In the genomic region with DNA sequence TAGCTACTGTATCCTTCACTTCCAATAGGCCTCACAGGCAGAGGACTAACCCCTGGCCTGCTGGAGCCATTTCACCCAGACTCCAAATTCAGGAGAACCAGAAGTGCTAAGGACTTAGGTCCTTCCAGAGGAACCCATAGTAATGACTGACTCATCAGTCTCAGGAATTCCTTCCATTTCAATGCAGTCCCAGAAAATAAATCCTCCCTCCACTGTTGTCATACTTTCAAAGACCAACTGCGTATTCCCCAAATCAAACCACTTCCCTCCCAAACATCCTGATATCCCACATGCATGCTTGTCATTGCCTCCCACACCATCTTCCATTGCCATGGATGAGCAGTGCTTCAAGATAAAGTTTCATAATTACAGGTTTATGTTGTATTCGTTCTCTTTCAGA, we compare ENCODE assay signal across 14 cellular contexts. TPM values are rescaled to one million over a fixed set of nuclear protein-coding genes. Genes with fewer than 3 reads are reported as not detected.
A peak's percentile ranks its signal among the peaks of the same experiment; 100 is the strongest.
DNase-seq lines count a peak whose midpoint lies in the region; ATAC-seq and TF ChIP-seq lines count a peak whose summit lies in the region.
"Had no signal": no experiment of that assay in that cellular context is flagged by ENCODE, and none has a peak within 500 bp of the region (broad histone marks: within the 10 kb centered on the region; RNA-seq: fewer than 3 reads in every experiment).

No MANE protein-coding gene starts in this region.

- in situ Hi-C loops in G401 (cut with HindIII; ENCODE audit: low sequenced_read_pairs) = no loop called here

- ATAC-seq in left lung (peak; percentile 34), HG03280 (IDR thresholded peaks at IDR 0.05; ENCODE audit: unreplicated experiment) (no peak)
- ATAC-seq: naive thymus-derived CD8-positive, alpha-beta T cell; right cardiac atrium had no signal

- no peak for TF ChIP-seq CTCF in cardiac fibroblast (IDR thresholded peaks at IDR 0.05; ENCODE audit: low read depth, low read length)
- no peak for TF ChIP-seq CTCF in left lung (IDR thresholded peaks at IDR 0.05)

- DNase-seq in A172 (ENCODE audit: low spot score) = peak; percentile 74
- peak; percentile 34 for DNase-seq in HT-29 (ENCODE audit: low spot score)
- DNase-seq in cardiac fibroblast (ENCODE audit: low read depth in 2 of 2) = peak; percentile 57 to 74
- DNase-seq in left lung = no peak
- no peak for DNase-seq in kidney glomerular epithelial cell (lab: John Stamatoyannopoulos, UW)
- DNase-seq in G401 (ENCODE audit: low spot score) = no peak
- DNase-seq in GF-D8 (lab: John Stamatoyannopoulos, UW) = no peak
- DNase-seq: 8988T; kidney; naive thymus-derived CD8-positive, alpha-beta T cell; NCI-H1105; right cardiac atrium; stomach had no signal

- H3K27me3 ChIP-seq in left lung = no peaks in the 10 kb centered on the region

- no peak overlapping the region for H3K27ac ChIP-seq in left lung
- H3K27ac ChIP-seq: stomach had no signal

- H3K36me3 ChIP-seq in left lung = no peaks in the 10 kb centered on the region
- H3K36me3 ChIP-seq: stomach had no signal

- H3K9me3 ChIP-seq in left lung = no peaks in the 10 kb centered on the region
- H3K9me3 ChIP-seq: stomach had no signal

- H3K4me3 ChIP-seq in cardiac fibroblast (replicated peaks in 1 of 2; ENCODE audit: low read depth in 2 of 2, low read length in 2 of 2) (no peak overlapping the region), left lung (no peak overlapping the region)
- H3K4me3 ChIP-seq: stomach had no signal

- intact Hi-C loops in left lung (cut with DNase I) = no loop called here

- H3K4me1 ChIP-seq in left lung = no peaks in the 10 kb centered on the region

RNA-seq across cellular contexts. Expression of a gene that starts 31.8 kb away (rescaled TPM):
- 127 and 155 TPM in 2 replicates for total RNA-seq in A172 (2014; rRNA removed; shearing (Covaris generic))
- total RNA-seq in HT-29 (2014; rRNA removed; shearing (Covaris generic)) = 57.4 and 74.7 TPM in 2 replicates
- 1 to 10 TPM; 9.1 to 10.0 TPM for total RNA-seq in left lung
- 11.0 and 11.5 TPM in 2 replicates for total RNA-seq in G401 (2014; rRNA removed; shearing (Covaris generic))

Comparison
In these comparisons a context has a peak if more than half of its experiments do, and no peak if none do; other contexts are left out.
1. DNase-seq: peak in A172 (single experiment), HT-29 (single experiment) and cardiac fibroblast (2 of 2); none in left lung (0 of 2), kidney glomerular epithelial cell (single experiment), G401 (single experiment) and GF-D8 (single experiment).